In genomic region chr7:29282819-29283414, GRCh38 we compare ENCODE assay signal across 12 cellular contexts.
DNase-seq lines count a peak whose midpoint lies in the region; ATAC-seq and TF ChIP-seq lines count a peak whose summit lies in the region.
"Had no signal": no experiment of that assay in that cellular context is flagged by ENCODE, and none has a peak within 500 bp of the region (broad histone marks: within the 10 kb centered on the region; RNA-seq: fewer than 3 reads in every experiment).

No MANE protein-coding gene starts in this region.

- no peaks in the 10 kb centered on the region for H3K9me3 ChIP-seq in SK-N-SH

- no peak overlapping the region for H3K9ac ChIP-seq in SK-N-SH

- no peaks in the 10 kb centered on the region for H3K79me2 ChIP-seq in SK-N-SH (ENCODE audit: insufficient read depth)

- no peaks in the 10 kb centered on the region for H3K9me2 ChIP-seq in SK-N-SH

- H3K4me3 ChIP-seq in SK-N-SH (ENCODE audit: low read depth in 2 of 2, low read length in 1 of 2) = no peak overlapping the region

- POLR2A ChIA-PET in SK-N-SH (lab: Yijun Ruan, JAX) = interaction anchor here (0.9 to 1.2 kb wide), 2 partner anchors 10 to 37 kb away, joined by 3 to 6 read pairs; no protein-coding TSS in a partner anchor

- TF ChIP-seq RAD21 in SK-N-SH (IDR thresholded peaks at IDR 0.05; ENCODE audit: low read length) = no peak

- no peak overlapping the region for H3K4me2 ChIP-seq in SK-N-SH

- CTCF ChIA-PET in SK-N-SH (lab: Yijun Ruan, JAX) = interaction anchor here (1.0 to 3.0 kb wide), 6 partner anchors 13 to 361 kb away, joined by 3 to 18 read pairs (median 6); no protein-coding TSS in a partner anchor

- peak overlapping the region; percentile 52 for H3K27ac ChIP-seq in foreskin keratinocyte
- H3K27ac ChIP-seq in SK-N-SH (ENCODE audit: low read depth in 2 of 2, low read length in 1 of 2) = no peak overlapping the region

- ATAC-seq in HG03175 (IDR thresholded peaks at IDR 0.05; ENCODE audit: unreplicated experiment) = peak; percentile 56
- no peak for ATAC-seq in foreskin keratinocyte
- ATAC-seq: activated naive CD4-positive, alpha-beta T cell treated with anti-CD3 and anti-CD28 coated beads, Interleukin-2, amount 50 U/mL, for 72 hours; natural killer cell; PC-3 had no signal

- peaks cover 6% of the 10 kb centered on the region for H3K27me3 ChIP-seq in foreskin keratinocyte
- 0 out of 2 replicates have a peak, but pooled peaks cover 11% of the 10 kb centered on the region for H3K27me3 ChIP-seq in SK-N-SH (ENCODE audit: insufficient read depth)

- H2AFZ ChIP-seq in SK-N-SH (ENCODE audit: low read depth) = no peak overlapping the region

- TF ChIP-seq CTCF in foreskin keratinocyte (conservative IDR thresholded peaks at IDR 0.05) (no peak), SK-N-SH (IDR thresholded peaks at IDR 0.05) (no peak)

- WGBS in SK-N-SH (ENCODE audit: low lambda C conversion rate) = 75% methylated on average over 13 of the region's 13 CpGs

- no peaks in the 10 kb centered on the region for H3F3A ChIP-seq in SK-N-SH (replicated peaks; ENCODE audit: insufficient read depth)

- DNase-seq in COLO668 (lab: John Stamatoyannopoulos, UW; ENCODE audit: unreplicated experiment) = peak; percentile 78
- peak; percentile 39 for DNase-seq in NCI-H748 treated with DMSO at 0.1 percent for 48 hours (lab: John Stamatoyannopoulos, UW)
- DNase-seq in foreskin keratinocyte = no peak
- no peak for DNase-seq in stimulated activated CD4-positive, alpha-beta T cell treated with anti-CD3 and anti-CD28 coated beads, Interleukin-15, amount 100 ng/mL, for 24 hours
- DNase-seq in SK-N-SH = no peak
- no peak for DNase-seq in kidney glomerular epithelial cell (lab: John Stamatoyannopoulos, UW)
- no peak for DNase-seq in middle frontal gyrus (ENCODE audit: extremely low spot score, low spot score)
- DNase-seq: activated CD4-positive, alpha-beta T cell treated with anti-CD3 and anti-CD28 coated beads for 1 hour; natural killer cell; PC-3 had no signal

- no peak for TF ChIP-seq EP300 in SK-N-SH (IDR thresholded peaks at IDR 0.05; ENCODE audit: borderline replicate concordance in 1 of 2, low read depth in 1 of 2, low read length in 1 of 2)

- H3K4me1 ChIP-seq in foreskin keratinocyte (peaks cover 35% of the 10 kb centered on the region), SK-N-SH (ENCODE audit: control insufficient read depth in 1 of 2, insufficient read depth in 2 of 2, low read depth in 1 of 2, low read length in 1 of 2) (peaks cover 13 to 18% of the 10 kb centered on the region in 2 experiments; a peak in 3 of 4 replicates)

- no peaks in the 10 kb centered on the region for H4K20me1 ChIP-seq in SK-N-SH (ENCODE audit: insufficient read depth)

- no peaks in the 10 kb centered on the region for H3K36me3 ChIP-seq in SK-N-SH (replicated peaks in 1 of 2; ENCODE audit: control insufficient read depth in 1 of 2, insufficient read depth in 2 of 2, low read length in 1 of 2)

TF ChIP-seq in SK-N-SH, 30 proteins besides CTCF, POLR2A, EP300 and RAD21:
- TF ChIP-seq, protein P1, sequence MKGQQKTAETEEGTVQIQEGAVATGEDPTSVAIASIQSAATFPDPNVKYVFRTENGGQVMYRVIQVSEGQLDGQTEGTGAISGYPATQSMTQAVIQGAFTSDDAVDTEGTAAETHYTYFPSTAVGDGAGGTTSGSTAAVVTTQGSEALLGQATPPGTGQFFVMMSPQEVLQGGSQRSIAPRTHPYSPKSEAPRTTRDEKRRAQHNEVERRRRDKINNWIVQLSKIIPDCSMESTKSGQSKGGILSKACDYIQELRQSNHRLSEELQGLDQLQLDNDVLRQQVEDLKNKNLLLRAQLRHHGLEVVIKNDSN (IDR thresholded peaks at IDR 0.05; ENCODE audit: borderline replicate concordance, low read depth) = no peak
- TF ChIP-seq GABPA (IDR thresholded peaks at IDR 0.05; ENCODE audit: low read depth) (no peak), FOXM1 (IDR thresholded peaks at IDR 0.05; ENCODE audit: low read depth) (no peak), SMC3 (IDR thresholded peaks at IDR 0.05; ENCODE audit: low read depth, low read length) (no peak), MXI1 (IDR thresholded peaks at IDR 0.05; ENCODE audit: low read depth, low read length) (no peak), MAX (IDR thresholded peaks at IDR 0.05; ENCODE audit: low read depth) (no peak), POLR2AphosphoS5 (IDR thresholded peaks at IDR 0.05; ENCODE audit: low read depth, low read length) (no peak), RXRA (IDR thresholded peaks at IDR 0.05; ENCODE audit: borderline replicate concordance, low read depth) (no peak)

Comparison
In these comparisons a context has a peak if more than half of its experiments do, and no peak if none do; other contexts are left out.
1. DNase-seq: peak in COLO668 (single experiment) and NCI-H748 treated with DMSO at 0.1 percent for 48 hours (single experiment); none in foreskin keratinocyte (0 of 2), stimulated activated CD4-positive, alpha-beta T cell treated with anti-CD3 and anti-CD28 coated beads, Interleukin-15, amount 100 ng/mL, for 24 hours (single experiment), SK-N-SH (single experiment), kidney glomerular epithelial cell (single experiment) and middle frontal gyrus (single experiment).